ENCODE assay signal across 14 cellular contexts in genomic region chr10:33234779-33235178, GRCh38.
DNase-seq lines count a peak whose midpoint lies in the region; ATAC-seq and TF ChIP-seq lines count a peak whose summit lies in the region.
"Had no signal": no experiment of that assay in that cellular context is flagged by ENCODE, and none has a peak within 500 bp of the region (broad histone marks: within the 10 kb centered on the region; RNA-seq: fewer than 3 reads in every experiment).

No MANE protein-coding gene starts in this region.

- peak; percentile 69 for ATAC-seq in left ventricle myocardium superior
- ATAC-seq in sciatic nerve: peak; percentile 63
- ATAC-seq in HG03520 (IDR thresholded peaks at IDR 0.05; ENCODE audit: unreplicated experiment): no peak

- TF ChIP-seq CTCF in cardiac fibroblast (IDR thresholded peaks at IDR 0.05; ENCODE audit: low read depth, low read length): no peak

- no peak overlapping the region for H3K4me3 ChIP-seq in cardiac fibroblast (replicated peaks in 1 of 2; ENCODE audit: low read depth in 2 of 2, low read length in 2 of 2)

- intact Hi-C loops in left ventricle myocardium superior (cut with micrococcal nuclease) (no loop called here), sciatic nerve (cut with DNase I) (no loop called here)

- DNase-seq in GM03348 (ENCODE audit: low spot score): peak; percentile 28
- peak; percentile 45 to 59 for DNase-seq in cardiac fibroblast (ENCODE audit: low read depth in 2 of 2)
- DNase-seq in left ventricle myocardium superior: no peak
- DNase-seq in sciatic nerve (ENCODE audit: low spot score): no peak
- DNase-seq in NCI-H2081 treated with DMSO at 0.1 percent for 48 hours (lab: John Stamatoyannopoulos, UW): no peak
- DNase-seq in RKO (ENCODE audit: low spot score): no peak
- DNase-seq in NAMALWA (ENCODE audit: low spot score): no peak
- DNase-seq: activated CD4-positive, CD25-positive, alpha-beta regulatory T cell; activated naive CD4-positive, alpha-beta T cell treated with Interleukin-2 at 50 U/mL for 16 hours; islet precursor cell; NCI-H1694 treated with DMSO at 0.1 percent for 48 hours; NCI-H524 treated with DMSO at 0.1 percent for 48 hours; T-helper 1 cell had no signal

Comparison
In these comparisons a context has a peak if more than half of its experiments do, and no peak if none do; other contexts are left out.
1. DNase-seq: peak in GM03348 (single experiment) and cardiac fibroblast (2 of 2); none in left ventricle myocardium superior (single experiment), sciatic nerve (single experiment), NCI-H2081 treated with DMSO at 0.1 percent for 48 hours (single experiment), RKO (single experiment) and NAMALWA (single experiment).